Comparison of ENCODE assay signal across 20 cellular contexts in the genomic region with DNA sequence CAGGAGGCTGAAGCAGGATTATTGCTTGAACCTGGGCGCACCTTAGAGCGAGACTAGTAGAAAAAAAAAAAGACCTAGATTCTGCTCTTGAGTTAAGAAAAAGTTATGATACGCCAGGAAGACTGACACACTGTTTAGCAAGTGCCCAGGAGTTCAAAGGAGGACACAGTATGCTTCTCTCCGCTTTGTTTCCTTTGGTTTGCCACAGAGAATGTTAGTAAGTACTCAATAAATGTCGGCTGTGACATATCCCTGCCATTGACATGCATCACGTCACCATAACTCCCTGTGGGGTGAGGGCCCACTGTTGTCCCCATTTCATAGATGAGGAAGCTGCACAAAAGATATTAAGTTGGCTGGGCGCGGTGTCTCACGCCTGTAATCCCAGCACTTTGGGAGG. TPM values are rescaled to one million over a fixed set of nuclear protein-coding genes. Genes with fewer than 3 reads are reported as not detected.
DNase-seq lines count a peak whose midpoint lies in the region; ATAC-seq and TF ChIP-seq lines count a peak whose summit lies in the region.
"Had no signal": no experiment of that assay in that cellular context is flagged by ENCODE, and none has a peak within 500 bp of the region (broad histone marks: within the 10 kb centered on the region; RNA-seq: fewer than 3 reads in every experiment).

No MANE protein-coding gene starts in this region.

- peaks cover 54% of the 10 kb centered on the region for H3K36me3 ChIP-seq in BLaER1

- H2BK20ac ChIP-seq in H9 (ENCODE audit: low read depth, low read length, poor library complexity, severe bottlenecking) = no peak overlapping the region

- H3K4me1 ChIP-seq in BLaER1 = peaks cover 75% of the 10 kb centered on the region
- peaks cover 7% of the 10 kb centered on the region; the same call in 1 of the 2 replicates for H3K4me1 ChIP-seq in H9 (ENCODE audit: insufficient read depth, low read length)

- no peak for ATAC-seq in stimulated activated effector memory CD8-positive, alpha-beta T cell treated with anti-CD3 and anti-CD28 coated beads, Interleukin-12 subunit alpha, Interleukin-12 subunit beta, amount 100 ng/mL, for 72 hours
- ATAC-seq in HG02571 (IDR thresholded peaks at IDR 0.05; ENCODE audit: unreplicated experiment) (no peak), GM21576 (IDR thresholded peaks at IDR 0.05; ENCODE audit: unreplicated experiment) (no peak)
- ATAC-seq: GM12878, HCT116 had no signal

- H3K36me3 Mint-ChIP-seq in H9 (ENCODE audit: insufficient read depth in 1 of 3, low read depth in 3 of 3) (peaks cover 9 to 63% (median 59%) of the 10 kb centered on the region in 3 experiments), glutamatergic neuron (ENCODE audit: unreplicated experiment) (peaks cover 5% of the 10 kb centered on the region)
- peaks cover 6% of the 10 kb centered on the region for H3K36me3 Mint-ChIP-seq in stimulated activated effector memory CD8-positive, alpha-beta T cell treated with anti-CD3 and anti-CD28 coated beads, Interleukin-12 subunit alpha, Interleukin-12 subunit beta, amount 100 ng/mL, for 72 hours
- H3K36me3 Mint-ChIP-seq: CD4-positive, alpha-beta memory T cell had no signal

- peak overlapping the region in 2 of 3 experiments; percentile 34 to 55; a peak in 2 of 7 replicates for H3K27ac Mint-ChIP-seq in H9
- H3K27ac Mint-ChIP-seq in glutamatergic neuron (ENCODE audit: unreplicated experiment) = no peak overlapping the region
- peak overlapping the region; percentile 39 for H3K27ac Mint-ChIP-seq in stimulated activated effector memory CD8-positive, alpha-beta T cell treated with anti-CD3 and anti-CD28 coated beads, Interleukin-12 subunit alpha, Interleukin-12 subunit beta, amount 100 ng/mL, for 72 hours
- H3K27ac Mint-ChIP-seq: B cell had no signal

- DNase-seq in H9 (no peak), glutamatergic neuron (no peak), NCI-H2107 (lab: John Stamatoyannopoulos, UW) (no peak), cerebellar cortex (ENCODE audit: low spot score) (no peak)
- no peak for DNase-seq in stimulated activated effector memory CD8-positive, alpha-beta T cell treated with anti-CD3 and anti-CD28 coated beads, Interleukin-12 subunit alpha, Interleukin-12 subunit beta, amount 100 ng/mL, for 72 hours (ENCODE audit: low spot score in 2 of 2)
- DNase-seq: C1 segment of cervical spinal cord; CD4-positive, alpha-beta memory T cell; COR-L47; DMS153; EL; GDM1; GM23248; H7 had no signal

- peaks cover 3% of the 10 kb centered on the region for H3K23me2 ChIP-seq in H9 (ENCODE audit: insufficient read length, low read depth, low read length, poor library complexity, severe bottlenecking)

- H2BK120ac ChIP-seq in H9 (ENCODE audit: low read depth, low read length, poor library complexity, severe bottlenecking) = no peak overlapping the region

- no peak overlapping the region for H2BK15ac ChIP-seq in H9 (ENCODE audit: low read depth, low read length)

- H3K23ac ChIP-seq in H9 (ENCODE audit: insufficient read length, low read depth, low read length) = no peak overlapping the region

- H3K27me3 Mint-ChIP-seq in H9 (ENCODE audit: low read depth) (peaks cover 6% of the 10 kb centered on the region), glutamatergic neuron (ENCODE audit: unreplicated experiment) (peaks cover 16% of the 10 kb centered on the region)

- H3T11ph ChIP-seq in H9 (ENCODE audit: low read length) = no peak overlapping the region

- H2BK12ac ChIP-seq in H9 (ENCODE audit: insufficient read length, low read depth, low read length) = no peak overlapping the region

- H3K18ac ChIP-seq in H9 (ENCODE audit: insufficient read length, low read depth, low read length) = no peak overlapping the region

- no peaks in the 10 kb centered on the region for H3K9me3 ChIP-seq in BLaER1
- no peaks in the 10 kb centered on the region for H3K9me3 ChIP-seq in H9 (ENCODE audit: control insufficient read depth, low read depth, low read length)

- H3K4me1 Mint-ChIP-seq in H9 (peaks cover 73 to 84% of the 10 kb centered on the region in 2 experiments), glutamatergic neuron (ENCODE audit: low read depth, unreplicated experiment) (peaks cover 49% of the 10 kb centered on the region)
- H3K4me1 Mint-ChIP-seq in stimulated activated effector memory CD8-positive, alpha-beta T cell treated with anti-CD3 and anti-CD28 coated beads, Interleukin-12 subunit alpha, Interleukin-12 subunit beta, amount 100 ng/mL, for 72 hours = peaks cover 25% of the 10 kb centered on the region

- no peak overlapping the region for H2AFZ ChIP-seq in H9 (ENCODE audit: low read length)
- H2AFZ ChIP-seq: GM23248 had no signal

- no CpG with 5 or more reads among the region's 9 CpGs for WGBS in H9 (ENCODE audit: extremely low coverage, insufficient read length, low lambda C conversion rate)

- TF ChIP-seq CTCF in H9 (conservative IDR thresholded peaks at IDR 0.05) (no peak), glutamatergic neuron (IDR thresholded peaks at IDR 0.05; ENCODE audit: partially characterized antibody, unreplicated experiment) (no peak)

- H3K79me2 ChIP-seq in H9 (ENCODE audit: insufficient read depth, low read length) = no peaks in the 10 kb centered on the region

- H2AK5ac ChIP-seq in H9 (ENCODE audit: insufficient read length, low read length) = no peak overlapping the region

- no peaks in the 10 kb centered on the region; a peak in 1 of 5 replicates for H3K9me3 Mint-ChIP-seq in H9
- H3K9me3 Mint-ChIP-seq in glutamatergic neuron (ENCODE audit: unreplicated experiment) = peaks cover 15% of the 10 kb centered on the region
- H3K9me3 Mint-ChIP-seq in stimulated activated effector memory CD8-positive, alpha-beta T cell treated with anti-CD3 and anti-CD28 coated beads, Interleukin-12 subunit alpha, Interleukin-12 subunit beta, amount 100 ng/mL, for 72 hours = no peaks in the 10 kb centered on the region
- H3K9me3 Mint-ChIP-seq: CD4-positive, alpha-beta memory T cell had no signal

- H3K27ac ChIP-seq in BLaER1 (peak overlapping the region; percentile 44; the same call in 1 of the 2 replicates), H9 (ENCODE audit: insufficient read length, low read depth, low read length) (no peak overlapping the region)
- H3K27ac ChIP-seq: 22Rv1, GM23248 had no signal

- H3K14ac ChIP-seq in H9 (ENCODE audit: insufficient read depth, low read length) = no peak overlapping the region

- peak overlapping the region; percentile 81 for H3K4me2 ChIP-seq in BLaER1
- no peak overlapping the region for H3K4me2 ChIP-seq in H9 (ENCODE audit: insufficient read depth, insufficient read length, low read length)

- H3K4ac ChIP-seq in H9 (ENCODE audit: low read depth, low read length) = no peak overlapping the region

- H4K20me1 ChIP-seq in BLaER1 = peaks cover 98% of the 10 kb centered on the region
- H4K20me1 ChIP-seq in H9 (ENCODE audit: control insufficient read depth, insufficient read depth, insufficient read length) = no peaks in the 10 kb centered on the region

- H3K9ac ChIP-seq in BLaER1 = 0 out of 2 replicates have a peak overlapping the region, but pooled peaks have one; percentile 40
- no peak overlapping the region for H3K9ac ChIP-seq in H9 (ENCODE audit: extremely low read depth, insufficient read length, low read length)
- H3K9ac ChIP-seq: GM23248 had no signal

- H3K27me3 ChIP-seq in BLaER1 (no peaks in the 10 kb centered on the region), H9 (ENCODE audit: insufficient read depth, low read length) (peaks cover 1% of the 10 kb centered on the region; the same call in 1 of the 2 replicates)

- no peak overlapping the region for H4K8ac ChIP-seq in H9 (replicated peaks; ENCODE audit: insufficient read length, low read depth, low read length)

- H3K79me1 ChIP-seq in H9 (ENCODE audit: insufficient read depth, low read depth, low read length, poor library complexity, severe bottlenecking) = no peaks in the 10 kb centered on the region

- no peak overlapping the region for H4K5ac ChIP-seq in H9 (ENCODE audit: insufficient read length, low read depth, low read length)

- no peak overlapping the region for H2BK5ac ChIP-seq in H9 (ENCODE audit: insufficient read length, low read length)

- H3K4me3 Mint-ChIP-seq in H9 (no peak overlapping the region; a peak in 1 of 5 replicates), glutamatergic neuron (ENCODE audit: unreplicated experiment) (peak overlapping the region; percentile 12)
- no peak overlapping the region for H3K4me3 Mint-ChIP-seq in stimulated activated effector memory CD8-positive, alpha-beta T cell treated with anti-CD3 and anti-CD28 coated beads, Interleukin-12 subunit alpha, Interleukin-12 subunit beta, amount 100 ng/mL, for 72 hours
- H3K4me3 Mint-ChIP-seq: B cell; CD4-positive, alpha-beta memory T cell had no signal

- H4K91ac ChIP-seq in H9 (ENCODE audit: insufficient read length, low read depth, low read length) = no peak overlapping the region

- no peak overlapping the region for H3K4me3 ChIP-seq in BLaER1
- H3K4me3 ChIP-seq: GM12878, GM23248 had no signal

- no peak overlapping the region for H3K56ac ChIP-seq in H9 (ENCODE audit: insufficient read length, low read depth, low read length)

RNA-seq across cellular contexts. Expression of a gene that starts 7.1 kb away (rescaled TPM):
- total RNA-seq in H9 (2021) (80.4 and 84.8 TPM in 2 replicates), glutamatergic neuron (ENCODE audit: unreplicated experiment) (371 TPM)
- total RNA-seq: CD4-positive, alpha-beta memory T cell had no signal

RNA-seq across cellular contexts. Expression of a gene that starts 44.3 kb away (rescaled TPM):
- total RNA-seq in H9 (2021) = 34.0 and 36.9 TPM in 2 replicates
- 61.2 TPM for total RNA-seq in glutamatergic neuron (ENCODE audit: unreplicated experiment)
